Comparison of ENCODE assay signal across 11 cellular contexts in genomic region chr10:4498763-4499251, GRCh38.
DNase-seq lines count a peak whose midpoint lies in the region; ATAC-seq, FAIRE-seq and TF ChIP-seq lines count a peak whose summit lies in the region.
"Had no signal": no experiment of that assay in that cellular context is flagged by ENCODE, and none has a peak within 500 bp of the region (broad histone marks: within the 10 kb centered on the region; RNA-seq: fewer than 3 reads in every experiment).

No MANE protein-coding gene starts in this region.

- CTCF ChIA-PET in AG04450 (lab: Charles Lee): no interaction called here
- CTCF ChIA-PET in activated CD4-positive, alpha-beta memory T cell treated with anti-CD3 and anti-CD28 coated beads for 36 hours (lab: Charles Lee): no interaction called here

- no peaks in the 10 kb centered on the region for H3K36me3 Mint-ChIP-seq in activated CD4-positive, alpha-beta memory T cell treated with anti-CD3 and anti-CD28 coated beads for 36 hours
- H3K36me3 Mint-ChIP-seq: CD8-positive, alpha-beta T cell; memory B cell had no signal

- H3K4me3 ChIP-seq in AG04450 (ENCODE audit: low read depth, low read length): no peak overlapping the region
- H3K4me3 ChIP-seq: SJCRH30 had no signal

- no peaks in the 10 kb centered on the region for H3K4me1 Mint-ChIP-seq in activated CD4-positive, alpha-beta memory T cell treated with anti-CD3 and anti-CD28 coated beads for 36 hours (ENCODE audit: low read depth)
- H3K4me1 Mint-ChIP-seq: memory B cell had no signal

- FAIRE-seq in endometrium (lab: Jason Lieb, UNC): peak; percentile 83

- no peak overlapping the region for H3K27ac Mint-ChIP-seq in activated CD4-positive, alpha-beta memory T cell treated with anti-CD3 and anti-CD28 coated beads for 36 hours
- H3K27ac Mint-ChIP-seq: CD8-positive, alpha-beta T cell; memory B cell had no signal

- H3K27me3 ChIP-seq in AG04450 (ENCODE audit: control insufficient read depth, insufficient read depth, low read length): no peaks in the 10 kb centered on the region
- H3K27me3 ChIP-seq: SJCRH30 had no signal

- in situ Hi-C loops in ACHN (cut with HindIII; ENCODE audit: low pct_ligation_motif_present, low pct_unique_long_range_greater_than_20kb, low sequenced_read_pairs): no loop called here

- no peak overlapping the region for H3K4me3 Mint-ChIP-seq in activated CD4-positive, alpha-beta memory T cell treated with anti-CD3 and anti-CD28 coated beads for 36 hours
- H3K4me3 Mint-ChIP-seq: CD8-positive, alpha-beta T cell; memory B cell had no signal

- no peaks in the 10 kb centered on the region for H3K27me3 Mint-ChIP-seq in activated CD4-positive, alpha-beta memory T cell treated with anti-CD3 and anti-CD28 coated beads for 36 hours
- H3K27me3 Mint-ChIP-seq: memory B cell had no signal

- H3K27ac ChIP-seq in AG04450 (ENCODE audit: low read depth, low read length): peak overlapping the region; percentile 71
- H3K27ac ChIP-seq: SJCRH30 had no signal

- intact Hi-C loops in activated CD4-positive, alpha-beta memory T cell treated with anti-CD3 and anti-CD28 coated beads for 36 hours (cut with micrococcal nuclease): no loop called here

- no peak for TF ChIP-seq CTCF in AG04450 (IDR thresholded peaks at IDR 0.05; ENCODE audit: low read depth, low read length)

- no peak for ATAC-seq in stimulated activated naive CD8-positive, alpha-beta T cell treated with anti-CD3 and anti-CD28 coated beads, Interleukin-15, Interleukin-2, amounts not matched to agents 100 U/mL and 50 U/mL, for 24 hours
- ATAC-seq: CD8-positive, alpha-beta T cell had no signal

- POLR2A ChIA-PET in AG04450 (lab: Yijun Ruan, JAX): interaction anchor here (0.5 kb wide), 1 partner anchor 153 kb away, joined by 3 read pairs; no protein-coding TSS in a partner anchor
- POLR2A ChIA-PET in activated CD4-positive, alpha-beta memory T cell treated with anti-CD3 and anti-CD28 coated beads for 36 hours (lab: Charles Lee): no interaction called here

- no peaks in the 10 kb centered on the region for H3K9me3 ChIP-seq in AG04450 (ENCODE audit: control insufficient read depth, insufficient read depth, low read length)
- H3K9me3 ChIP-seq: SJCRH30 had no signal

- DNase-seq in AG04450 (ENCODE audit: low read depth, low spot score): peak; percentile 75
- DNase-seq in NCI-H345 treated with DMSO at 0.1 percent for 48 hours (lab: John Stamatoyannopoulos, UW; ENCODE audit: unreplicated experiment): peak; percentile 5
- peak; percentile 78 for DNase-seq in myocyte (ENCODE audit: low read depth)
- no peak for DNase-seq in stimulated activated naive CD8-positive, alpha-beta T cell treated with anti-CD3 and anti-CD28 coated beads, Interleukin-15, Interleukin-2, amounts not matched to agents 100 U/mL and 50 U/mL, for 24 hours
- no peak for DNase-seq in stimulated activated naive CD4-positive, alpha-beta T cell treated with Interleukin-2 at 50 U/mL for 16 hours (lab: John Stamatoyannopoulos, UW)
- no peak for DNase-seq in activated CD4-positive, alpha-beta memory T cell treated with anti-CD3 and anti-CD28 coated beads for 36 hours
- no peak for DNase-seq in ACHN
- DNase-seq: CD8-positive, alpha-beta T cell had no signal

- H3K9me3 Mint-ChIP-seq in activated CD4-positive, alpha-beta memory T cell treated with anti-CD3 and anti-CD28 coated beads for 36 hours: no peaks in the 10 kb centered on the region
- H3K9me3 Mint-ChIP-seq: CD8-positive, alpha-beta T cell; memory B cell had no signal

Comparison
In these comparisons a context has a peak if more than half of its experiments do, and no peak if none do; other contexts are left out.
1. DNase-seq: peak in AG04450 (single experiment), NCI-H345 treated with DMSO at 0.1 percent for 48 hours (single experiment) and myocyte (single experiment); none in stimulated activated naive CD8-positive, alpha-beta T cell treated with anti-CD3 and anti-CD28 coated beads, Interleukin-15, Interleukin-2, amounts not matched to agents 100 U/mL and 50 U/mL, for 24 hours (single experiment), stimulated activated naive CD4-positive, alpha-beta T cell treated with Interleukin-2 at 50 U/mL for 16 hours (single experiment), activated CD4-positive, alpha-beta memory T cell treated with anti-CD3 and anti-CD28 coated beads for 36 hours (single experiment) and ACHN (single experiment).